Comparison of ENCODE assay signal across 8 cellular contexts in genomic region chr1:74578101-74578500, GRCh38.
"Had no signal": no experiment of that assay in that cellular context is flagged by ENCODE, and none has a peak within 500 bp of the region (broad histone marks: within the 10 kb centered on the region; RNA-seq: fewer than 3 reads in every experiment).

No MANE protein-coding gene starts in this region.

- H3K9me3 Mint-ChIP-seq: IgD-negative memory B cell had no signal

- H3K9ac ChIP-seq: KMS-11 had no signal

- H3K36me3 Mint-ChIP-seq: IgD-negative memory B cell had no signal

- H3K27ac ChIP-seq: HL-60, KMS-11 had no signal

- H3K4me3 ChIP-seq: K562 had no signal

- FAIRE-seq: HTR-8/SVneo, K562 had no signal

- H3K27ac Mint-ChIP-seq: IgD-negative memory B cell had no signal

- ATAC-seq: K562 had no signal

- H3K4me3 Mint-ChIP-seq: IgD-negative memory B cell had no signal

- DNase-seq: IMR-90, KBM-7, KG1 had no signal
